ENCODE assay signal across 9 cellular contexts in genomic region chr2:101793277-101793969, GRCh38.
A peak's percentile ranks its signal among the peaks of the same experiment; 100 is the strongest.
DNase-seq lines count a peak whose midpoint lies in the region; ATAC-seq and TF ChIP-seq lines count a peak whose summit lies in the region.
"Had no signal": no experiment of that assay in that cellular context is flagged by ENCODE, and none has a peak within 500 bp of the region (broad histone marks: within the 10 kb centered on the region; RNA-seq: fewer than 3 reads in every experiment).

No MANE protein-coding gene starts in this region.

- H3K9me3 Mint-ChIP-seq in mesothelial cell of epicardium = no peaks in the 10 kb centered on the region

- H3K4me3 ChIP-seq in AG10803 (ENCODE audit: low read length) = no peak overlapping the region

- peaks cover 59% of the 10 kb centered on the region for H3K4me1 Mint-ChIP-seq in mesothelial cell of epicardium

- H3K27me3 Mint-ChIP-seq in mesothelial cell of epicardium (ENCODE audit: low read depth) = no peaks in the 10 kb centered on the region

- DNase-seq in AG10803 (ENCODE audit: low read depth) = no peak
- DNase-seq in NCI-H1694 treated with DMSO at 0.1 percent for 48 hours (lab: John Stamatoyannopoulos, UW) = peak; percentile 81
- DNase-seq in mesothelial cell of epicardium (ENCODE audit: low spot score in 2 of 2, unreplicated experiment in 2 of 2) = no peak
- DNase-seq in stimulated activated naive CD4-positive, alpha-beta T cell treated with Interleukin-2 at 50 U/mL for 16 hours (lab: John Stamatoyannopoulos, UW) = no peak
- no peak for DNase-seq in HuH-7 (ENCODE audit: low spot score)
- DNase-seq in NAMALWA (ENCODE audit: low spot score) = no peak
- DNase-seq: Karpas-422 had no signal

- peak overlapping the region; percentile 70 for H3K27ac Mint-ChIP-seq in mesothelial cell of epicardium

- no peak overlapping the region for H3K4me3 Mint-ChIP-seq in mesothelial cell of epicardium

- peak; percentile 31 for TF ChIP-seq CTCF in AG10803 (conservative IDR thresholded peaks at IDR 0.05; ENCODE audit: low read length)
- TF ChIP-seq CTCF in mesothelial cell of epicardium (IDR thresholded peaks at IDR 0.05; ENCODE audit: unreplicated experiment) = no peak

- H3K27ac ChIP-seq in cingulate gyrus (ENCODE audit: low read depth, low read length) = peak overlapping the region; percentile 55

- peaks cover 8% of the 10 kb centered on the region for H3K36me3 Mint-ChIP-seq in mesothelial cell of epicardium

- ATAC-seq in GM18519 (IDR thresholded peaks at IDR 0.05; ENCODE audit: low FRiP score, unreplicated experiment) = no peak
